ENCODE assay signal across 25 cellular contexts in genomic region chr15:94877833-94878232, GRCh38.
"Had no signal": no experiment of that assay in that cellular context is flagged by ENCODE, and none has a peak within 500 bp of the region (broad histone marks: within the 10 kb centered on the region; RNA-seq: fewer than 3 reads in every experiment).

No MANE protein-coding gene starts in this region.

- H3K4me1 ChIP-seq: breast epithelium, colonic mucosa had no signal

- DNase-seq: activated B cell treated with CpG ODN at 0.5 μM for 24 hours; activated CD4-positive, alpha-beta T cell treated with anti-CD3 and anti-CD28 coated beads for 48 hours; activated CD4-positive, alpha-beta T cell treated with anti-CD3 and anti-CD28 coated beads, Interleukin-2, amount 50 U/mL, for 1 hour; activated CD4-positive, alpha-beta T cell treated with anti-CD3 and anti-CD28 coated beads, Interleukin-2, amount 50 U/mL, for 48 hours; activated CD8-positive, alpha-beta memory T cell treated with anti-CD3 and anti-CD28 coated beads for 24 hours; activated CD8-positive, alpha-beta T cell treated with anti-CD3 and anti-CD28 coated beads for 36 hours; activated effector memory CD4-positive, alpha-beta T cell treated with Interleukin-2 at 50 U/mL for 16 hours; activated gamma-delta T cell treated with Interleukin-2 at 50 U/mL for 16 hours; activated naive CD4-positive, alpha-beta T cell treated with anti-CD3 and anti-CD28 coated beads, Interleukin-2, amount 50 U/mL, for 16 hours; activated naive CD4-positive, alpha-beta T cell treated with Interleukin-2 at 50 U/mL for 16 hours; activated T-cell treated with anti-CD3 and anti-CD28 coated beads, Interleukin-2, amount 50 U/mL, for 4 hours; amniotic stem cell; anterior cingulate cortex; central memory CD4-positive, alpha-beta T cell; cerebellar nuclear complex; colonic mucosa; dorsolateral prefrontal cortex; effector memory CD4-positive, alpha-beta T cell; endodermal cell; foreskin fibroblast; head of caudate nucleus; T1000; WERI-Rb-1 had no signal

- H3K27me3 ChIP-seq: breast epithelium, cardiac muscle cell, colonic mucosa had no signal

- H3K36me3 ChIP-seq: breast epithelium, cardiac muscle cell, colonic mucosa, WERI-Rb-1 had no signal

- H3K4me3 ChIP-seq: breast epithelium, cardiac muscle cell, colonic mucosa, dorsolateral prefrontal cortex had no signal

- H3K27ac ChIP-seq: breast epithelium, cardiac muscle cell, colonic mucosa, dorsolateral prefrontal cortex, WERI-Rb-1 had no signal
